ENCODE assay signal across 8 cellular contexts in genomic region chr4:123649644-123650356, GRCh38.
A peak's percentile ranks its signal among the peaks of the same experiment; 100 is the strongest.
DNase-seq lines count a peak whose midpoint lies in the region; ATAC-seq and TF ChIP-seq lines count a peak whose summit lies in the region.

No MANE protein-coding gene starts in this region.

- no peaks in the 10 kb centered on the region for H3K36me3 ChIP-seq in heart left ventricle
- H3K36me3 ChIP-seq in skeletal muscle tissue (ENCODE audit: control insufficient read depth in 3 of 3, insufficient read depth in 3 of 3, low read length in 3 of 3) = peaks cover 0 to 8% (median 0%) of the 10 kb centered on the region in 3 donors

- H3K9ac ChIP-seq in skeletal muscle tissue (ENCODE audit: low read depth in 1 of 3, low read length in 3 of 3) = peak overlapping the region; percentile 46 to 85 (median 75)

- no peaks in the 10 kb centered on the region for H3K9me3 ChIP-seq in heart left ventricle
- no peaks in the 10 kb centered on the region for H3K9me3 ChIP-seq in skeletal muscle tissue (ENCODE audit: control insufficient read depth in 3 of 3, low read length in 3 of 3)

- no peak for TF ChIP-seq CTCF in heart left ventricle (IDR thresholded peaks at IDR 0.05)

- 45 to 62% (median 54%) methylated on average over 11 of the region's 11 CpGs for WGBS in heart left ventricle, 4 donors

- no peaks in the 10 kb centered on the region for H3K36me3 Mint-ChIP-seq in activated T-cell treated with anti-CD3 and anti-CD28 coated beads, Interleukin-2, amount 50 U/mL, for 4 hours (ENCODE audit: insufficient read depth)

- ATAC-seq in GM19438 (IDR thresholded peaks at IDR 0.05; ENCODE audit: low read depth, unreplicated experiment) (peak; percentile 39), HG03442 (IDR thresholded peaks at IDR 0.05; ENCODE audit: unreplicated experiment) (peak; percentile 38), heart left ventricle (peak; percentile 44 to 78 (median 68))
- ATAC-seq in activated T-cell treated with anti-CD3 and anti-CD28 coated beads, Interleukin-2, amount 50 U/mL, for 4 hours = no peak

- no peaks in the 10 kb centered on the region for H3K4me1 Mint-ChIP-seq in activated T-cell treated with anti-CD3 and anti-CD28 coated beads, Interleukin-2, amount 50 U/mL, for 4 hours (ENCODE audit: low read depth)

- DNase-seq in RPMI7951 (ENCODE audit: low read depth) (peak; percentile 76), heart left ventricle (peak in 3 of 5 donors; percentile 22 to 40 (median 40)), pons (ENCODE audit: low spot score) (no peak)
- DNase-seq in activated T-cell treated with anti-CD3 and anti-CD28 coated beads, Interleukin-2, amount 50 U/mL, for 4 hours = no peak
- DNase-seq in activated naive CD4-positive, alpha-beta T cell treated with Interleukin-2 at 50 U/mL for 16 hours = no peak

- no peak overlapping the region for H3K4me3 Mint-ChIP-seq in activated T-cell treated with anti-CD3 and anti-CD28 coated beads, Interleukin-2, amount 50 U/mL, for 4 hours

- TF ChIP-seq POLR2A in heart left ventricle (IDR thresholded peaks at IDR 0.05) = no peak

- H3K4me1 ChIP-seq in heart left ventricle (peaks cover 0 to 47% (median 11%) of the 10 kb centered on the region in 12 donors), skeletal muscle tissue (ENCODE audit: control insufficient read depth in 3 of 3, insufficient read depth in 3 of 3, low read length in 3 of 3) (peaks cover 14 to 23% (median 23%) of the 10 kb centered on the region in 3 donors)

- H3K27me3 ChIP-seq in heart left ventricle (no peaks in the 10 kb centered on the region), skeletal muscle tissue (ENCODE audit: control insufficient read depth in 3 of 3, insufficient read depth in 3 of 3, low read length in 3 of 3) (no peaks in the 10 kb centered on the region)

- no peaks in the 10 kb centered on the region for H3K9me3 Mint-ChIP-seq in activated T-cell treated with anti-CD3 and anti-CD28 coated beads, Interleukin-2, amount 50 U/mL, for 4 hours

- H3K4me3 ChIP-seq in heart left ventricle (peak overlapping the region in 5 of 12 donors; percentile 6 to 28 (median 20)), skeletal muscle tissue (ENCODE audit: low read length in 3 of 3) (peak overlapping the region; percentile 58 to 68 (median 59))

- H3K27me3 Mint-ChIP-seq in activated T-cell treated with anti-CD3 and anti-CD28 coated beads, Interleukin-2, amount 50 U/mL, for 4 hours (ENCODE audit: low read depth) = no peaks in the 10 kb centered on the region

- intact Hi-C loops in heart left ventricle (cut with DNase I) = loop anchor here in 9 of 10 donors (2.0 to 10.0 kb wide), 9 partner anchors 31 to 545 kb away; partner anchors contain the start of gene SPRY1 (in 1 of the 9)

- peak overlapping the region; percentile 3 to 82 (median 56) for H3K27ac ChIP-seq in heart left ventricle
- peak overlapping the region; percentile 79 for H3K27ac ChIP-seq in skeletal muscle tissue (ENCODE audit: low read depth, low read length)

Comparison
In these comparisons a context has a peak if more than half of its experiments do, and no peak if none do; other contexts are left out.
1. ATAC-seq: peak in GM19438 (single experiment), HG03442 (single experiment) and heart left ventricle (4 of 4); none in activated T-cell treated with anti-CD3 and anti-CD28 coated beads, Interleukin-2, amount 50 U/mL, for 4 hours (0 of 2).
2. DNase-seq: peak in RPMI7951 (single experiment) and heart left ventricle (3 of 5); none in activated T-cell treated with anti-CD3 and anti-CD28 coated beads, Interleukin-2, amount 50 U/mL, for 4 hours (single experiment), pons (single experiment) and activated naive CD4-positive, alpha-beta T cell treated with Interleukin-2 at 50 U/mL for 16 hours (single experiment).